1 cellular context compared by ENCODE assay signal in the genomic region with DNA sequence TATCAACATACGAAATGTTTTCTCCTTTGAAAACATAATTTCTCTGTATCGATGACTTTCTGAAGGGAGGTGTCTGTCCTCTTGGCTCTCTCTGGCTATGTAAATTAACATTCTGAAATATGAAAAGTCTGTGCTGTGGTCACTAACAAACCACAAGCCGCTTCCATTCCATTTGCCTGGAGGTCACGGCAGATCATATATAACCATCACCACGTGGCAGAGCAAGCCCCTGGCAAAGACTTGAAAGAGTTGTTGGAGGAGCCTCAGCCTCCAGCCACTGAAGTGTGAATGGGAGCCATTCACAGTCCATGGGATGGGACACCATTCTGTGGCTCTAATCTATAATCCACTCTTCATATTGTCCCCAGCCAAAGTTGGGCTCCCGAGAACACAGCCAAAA.
TF ChIP-seq lines count a peak whose summit lies in the region.

No MANE protein-coding gene starts in this region.

TF ChIP-seq in SK-N-SH treated with all-trans-retinoic acid at 6 μM for 48 hours, 23 proteins besides CTCF, POLR2A, EP300 and RAD21 (continued from another document):
- no peak for TF ChIP-seq TOX (CRISPR knock-in tag; IDR thresholded peaks at IDR 0.05; ENCODE audit: borderline replicate concordance)
- TF ChIP-seq, protein P1, sequence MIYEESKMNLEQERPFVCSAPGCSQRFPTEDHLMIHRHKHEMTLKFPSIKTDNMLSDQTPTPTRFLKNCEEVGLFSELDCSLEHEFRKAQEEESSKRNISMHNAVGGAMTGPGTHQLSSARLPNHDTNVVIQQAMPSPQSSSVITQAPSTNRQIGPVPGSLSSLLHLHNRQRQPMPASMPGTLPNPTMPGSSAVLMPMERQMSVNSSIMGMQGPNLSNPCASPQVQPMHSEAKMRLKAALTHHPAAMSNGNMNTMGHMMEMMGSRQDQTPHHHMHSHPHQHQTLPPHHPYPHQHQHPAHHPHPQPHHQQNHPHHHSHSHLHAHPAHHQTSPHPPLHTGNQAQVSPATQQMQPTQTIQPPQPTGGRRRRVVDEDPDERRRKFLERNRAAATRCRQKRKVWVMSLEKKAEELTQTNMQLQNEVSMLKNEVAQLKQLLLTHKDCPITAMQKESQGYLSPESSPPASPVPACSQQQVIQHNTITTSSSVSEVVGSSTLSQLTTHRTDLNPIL (CRISPR knock-in tag; IDR thresholded peaks at IDR 0.05; ENCODE audit: low read depth), result no peak
- TF ChIP-seq, protein P2, sequence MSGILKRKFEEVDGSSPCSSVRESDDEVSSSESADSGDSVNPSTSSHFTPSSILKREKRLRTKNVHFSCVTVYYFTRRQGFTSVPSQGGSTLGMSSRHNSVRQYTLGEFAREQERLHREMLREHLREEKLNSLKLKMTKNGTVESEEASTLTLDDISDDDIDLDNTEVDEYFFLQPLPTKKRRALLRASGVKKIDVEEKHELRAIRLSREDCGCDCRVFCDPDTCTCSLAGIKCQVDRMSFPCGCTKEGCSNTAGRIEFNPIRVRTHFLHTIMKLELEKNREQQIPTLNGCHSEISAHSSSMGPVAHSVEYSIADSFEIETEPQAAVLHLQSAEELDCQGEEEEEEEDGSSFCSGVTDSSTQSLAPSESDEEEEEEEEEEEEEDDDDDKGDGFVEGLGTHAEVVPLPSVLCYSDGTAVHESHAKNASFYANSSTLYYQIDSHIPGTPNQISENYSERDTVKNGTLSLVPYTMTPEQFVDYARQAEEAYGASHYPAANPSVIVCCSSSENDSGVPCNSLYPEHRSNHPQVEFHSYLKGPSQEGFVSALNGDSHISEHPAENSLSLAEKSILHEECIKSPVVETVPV (CRISPR knock-in tag; IDR thresholded peaks at IDR 0.05), result no peak
- no peak for TF ChIP-seq ZNF70 (CRISPR knock-in tag; IDR thresholded peaks at IDR 0.05)
- TF ChIP-seq SNAI2 (CRISPR knock-in tag; IDR thresholded peaks at IDR 0.05), result no peak
- no peak for TF ChIP-seq ZFP30 (CRISPR knock-in tag; IDR thresholded peaks at IDR 0.05)
- no peak for TF ChIP-seq TCF4 (CRISPR knock-in tag; IDR thresholded peaks at IDR 0.05; ENCODE audit: borderline replicate concordance)
- TF ChIP-seq, protein P3, sequence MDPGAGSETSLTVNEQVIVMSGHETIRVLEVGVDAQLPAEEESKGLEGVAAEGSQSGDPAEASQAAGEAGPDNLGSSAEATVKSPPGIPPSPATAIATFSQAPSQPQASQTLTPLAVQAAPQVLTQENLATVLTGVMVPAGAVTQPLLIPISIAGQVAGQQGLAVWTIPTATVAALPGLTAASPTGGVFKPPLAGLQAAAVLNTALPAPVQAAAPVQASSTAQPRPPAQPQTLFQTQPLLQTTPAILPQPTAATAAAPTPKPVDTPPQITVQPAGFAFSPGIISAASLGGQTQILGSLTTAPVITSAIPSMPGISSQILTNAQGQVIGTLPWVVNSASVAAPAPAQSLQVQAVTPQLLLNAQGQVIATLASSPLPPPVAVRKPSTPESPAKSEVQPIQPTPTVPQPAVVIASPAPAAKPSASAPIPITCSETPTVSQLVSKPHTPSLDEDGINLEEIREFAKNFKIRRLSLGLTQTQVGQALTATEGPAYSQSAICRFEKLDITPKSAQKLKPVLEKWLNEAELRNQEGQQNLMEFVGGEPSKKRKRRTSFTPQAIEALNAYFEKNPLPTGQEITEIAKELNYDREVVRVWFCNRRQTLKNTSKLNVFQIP (CRISPR knock-in tag; IDR thresholded peaks at IDR 0.05; ENCODE audit: borderline replicate concordance, low read depth), result no peak
- no peak for TF ChIP-seq ZNF565 (CRISPR knock-in tag; conservative IDR thresholded peaks at IDR 0.05; ENCODE audit: low read depth)
- no peak for TF ChIP-seq ARNTL (CRISPR knock-in tag; IDR thresholded peaks at IDR 0.05; ENCODE audit: borderline replicate concordance, low read depth)
- TF ChIP-seq OSR1 (CRISPR knock-in tag; IDR thresholded peaks at IDR 0.05), result no peak
- TF ChIP-seq ZC3H10 (CRISPR knock-in tag; IDR thresholded peaks at IDR 0.05), result no peak
- TF ChIP-seq, protein P4, sequence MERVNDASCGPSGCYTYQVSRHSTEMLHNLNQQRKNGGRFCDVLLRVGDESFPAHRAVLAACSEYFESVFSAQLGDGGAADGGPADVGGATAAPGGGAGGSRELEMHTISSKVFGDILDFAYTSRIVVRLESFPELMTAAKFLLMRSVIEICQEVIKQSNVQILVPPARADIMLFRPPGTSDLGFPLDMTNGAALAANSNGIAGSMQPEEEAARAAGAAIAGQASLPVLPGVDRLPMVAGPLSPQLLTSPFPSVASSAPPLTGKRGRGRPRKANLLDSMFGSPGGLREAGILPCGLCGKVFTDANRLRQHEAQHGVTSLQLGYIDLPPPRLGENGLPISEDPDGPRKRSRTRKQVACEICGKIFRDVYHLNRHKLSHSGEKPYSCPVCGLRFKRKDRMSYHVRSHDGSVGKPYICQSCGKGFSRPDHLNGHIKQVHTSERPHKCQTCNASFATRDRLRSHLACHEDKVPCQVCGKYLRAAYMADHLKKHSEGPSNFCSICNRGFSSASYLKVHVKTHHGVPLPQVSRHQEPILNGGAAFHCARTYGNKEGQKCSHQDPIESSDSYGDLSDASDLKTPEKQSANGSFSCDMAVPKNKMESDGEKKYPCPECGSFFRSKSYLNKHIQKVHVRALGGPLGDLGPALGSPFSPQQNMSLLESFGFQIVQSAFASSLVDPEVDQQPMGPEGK (CRISPR knock-in tag; IDR thresholded peaks at IDR 0.05; ENCODE audit: borderline replicate concordance), result no peak
- no peak for TF ChIP-seq ISL1 (CRISPR knock-in tag; IDR thresholded peaks at IDR 0.05)
